9 cellular contexts compared by ENCODE assay signal in genomic region chr17:76681222-76682137, GRCh38. TPM values are rescaled to one million over a fixed set of nuclear protein-coding genes. Genes with fewer than 3 reads are reported as not detected.
DNase-seq lines count a peak whose midpoint lies in the region; ATAC-seq and TF ChIP-seq lines count a peak whose summit lies in the region.
"Had no signal": no experiment of that assay in that cellular context is flagged by ENCODE, and none has a peak within 500 bp of the region (broad histone marks: within the 10 kb centered on the region; RNA-seq: fewer than 3 reads in every experiment).

No MANE protein-coding gene starts in this region.

- DNase-seq in DMS79 treated with DMSO at 0.1 percent for 48 hours (lab: John Stamatoyannopoulos, UW) (peak; percentile 9), DMS79 (lab: John Stamatoyannopoulos, UW) (no peak), NCI-H2196 treated with DMSO at 0.1 percent for 48 hours (lab: John Stamatoyannopoulos, UW; ENCODE audit: unreplicated experiment) (peak; percentile 47), cardiac fibroblast (ENCODE audit: low read depth in 2 of 2) (peak; percentile 75 to 86), left lobe of liver (ENCODE audit: low spot score) (peak; percentile 62)
- DNase-seq in activated CD4-positive, CD25-positive, alpha-beta regulatory T cell treated with anti-CD3 and anti-CD28 coated beads, Interleukin-2, amount 50 U/mL, for 16 hours (ENCODE audit: low read depth, low spot score), result peak; percentile 37
- peak; percentile 48 for DNase-seq in stimulated activated CD4-positive, alpha-beta T cell treated with anti-CD3 and anti-CD28 coated beads, Interleukin-2, amount 100 ng/mL, for 4 hours (ENCODE audit: low read depth)

- H3K4me3 ChIP-seq in cardiac fibroblast (replicated peaks in 1 of 2; ENCODE audit: low read depth in 2 of 2, low read length in 2 of 2), result no peak overlapping the region
- H3K4me3 ChIP-seq: skin epidermis had no signal

- TF ChIP-seq CTCF in cardiac fibroblast (IDR thresholded peaks at IDR 0.05; ENCODE audit: low read depth, low read length), result peak; percentile 83

- peak; percentile 78 for ATAC-seq in left lobe of liver
- no peak for ATAC-seq in HG03460 (IDR thresholded peaks at IDR 0.05; ENCODE audit: unreplicated experiment)

RNA-seq across cellular contexts. Expression of gene MXRA7, which starts 29.3 kb away (rescaled TPM):
- total RNA-seq in left lobe of liver, result 9.3 TPM

RNA-seq across cellular contexts. Expression of gene ST6GALNAC1, which starts 37.9 kb away (rescaled TPM):
- 0.75 TPM for total RNA-seq in left lobe of liver

RNA-seq across cellular contexts. Expression of gene JMJD6, which starts 44.9 kb away (rescaled TPM):
- 11.3 TPM for total RNA-seq in left lobe of liver

RNA-seq across cellular contexts. Expression of gene METTL23, which starts 45.2 kb away (rescaled TPM):
- 17.5 TPM for total RNA-seq in left lobe of liver

RNA-seq across cellular contexts. Expression of gene SRSF2, which starts 55.7 kb away (rescaled TPM):
- 78.1 TPM for total RNA-seq in left lobe of liver
